ENCODE assay signal across 20 cellular contexts in genomic region chr16:57355898-57356414, GRCh38. TPM values are rescaled to one million over a fixed set of nuclear protein-coding genes. Genes with fewer than 3 reads are reported as not detected.
DNase-seq lines count a peak whose midpoint lies in the region; ATAC-seq, FAIRE-seq and TF ChIP-seq lines count a peak whose summit lies in the region.
"Had no signal": no experiment of that assay in that cellular context is flagged by ENCODE, and none has a peak within 500 bp of the region (broad histone marks: within the 10 kb centered on the region; RNA-seq: fewer than 3 reads in every experiment).

No MANE protein-coding gene starts in this region.

- H3K4me2 ChIP-seq in GM12878 (ENCODE audit: control insufficient read depth, insufficient read depth): no peak overlapping the region
- H3K4me2 ChIP-seq: GM23338 had no signal

- POLR2A ChIA-PET in GM12878 (lab: Charles Lee): interaction anchor here (1.1 to 1.6 kb wide), 3 partner anchors 22 to 57 kb away, joined by 3 to 5 read pairs (median 5); no protein-coding TSS in a partner anchor

- CTCF ChIA-PET in activated CD8-positive, alpha-beta memory T cell treated with anti-CD3 and anti-CD28 coated beads, Interleukin-2, amount 10 ng/mL, durations not matched to agents 7 days and 5 days (lab: Charles Lee): interaction anchor here (0.6 kb wide), 1 partner anchor 70 kb away, joined by 3 read pairs; no protein-coding TSS in a partner anchor
- CTCF ChIA-PET in GM12878 (lab: Yijun Ruan, JAX): interaction anchor here (1.0 to 1.3 kb wide), 2 partner anchors 15 to 63 kb away, joined by 3 to 4 read pairs; no protein-coding TSS in a partner anchor

- no peak for ATAC-seq in activated CD8-positive, alpha-beta memory T cell treated with anti-CD3 and anti-CD28 coated beads, Interleukin-2, amount 10 ng/mL, durations not matched to agents 7 days and 5 days
- ATAC-seq in GM12878: no peak
- no peak for ATAC-seq in left lobe of liver
- no peak for ATAC-seq in GM21786 (IDR thresholded peaks at IDR 0.05; ENCODE audit: unreplicated experiment)
- ATAC-seq: CD8-positive, alpha-beta T cell; GM23338 had no signal

- BruUV-seq in GM12878 (replicated peaks; lab: Mats Ljungman, UMichigan): no TSS peak

- intact Hi-C loops in GM12878 (cut with micrococcal nuclease; ENCODE audit: unreplicated experiment) (loop anchor here (5.0 kb wide), 1 partner anchor 54 kb away; no protein-coding TSS in a partner anchor), posterior vena cava (cut with DNase I) (no loop called here)

- TF ChIP-seq EP300 in GM12878 (IDR thresholded peaks at IDR 0.05; ENCODE audit: borderline replicate concordance in 1 of 2, control insufficient read depth in 1 of 2, low read depth in 2 of 2, low read length in 2 of 2): no peak

- H3K9ac ChIP-seq in GM12878 (ENCODE audit: control insufficient read depth, insufficient read depth, low read length): no peak overlapping the region

- peaks cover 9% of the 10 kb centered on the region for H3K4me1 Mint-ChIP-seq in activated CD8-positive, alpha-beta memory T cell treated with anti-CD3 and anti-CD28 coated beads, Interleukin-2, amount 10 ng/mL, durations not matched to agents 7 days and 5 days

- peak; percentile 38 for DNase-seq in activated CD8-positive, alpha-beta memory T cell treated with anti-CD3 and anti-CD28 coated beads, Interleukin-2, amount 50 U/mL, for 48 hours
- no peak for DNase-seq in activated CD8-positive, alpha-beta memory T cell treated with anti-CD3 and anti-CD28 coated beads, Interleukin-2, amount 10 ng/mL, durations not matched to agents 7 days and 5 days
- DNase-seq in GM12878 (ENCODE audit: low read depth, low spot score) (no peak), left lobe of liver (ENCODE audit: low spot score) (peak; percentile 19), posterior vena cava (ENCODE audit: low spot score) (peak; percentile 7), H7 (no peak)
- no peak for DNase-seq in stimulated activated CD8-positive, alpha-beta memory T cell treated with anti-CD3 and anti-CD28 coated beads, Interleukin-4, amount 100 ng/mL, for 48 hours
- DNase-seq: CD8-positive, alpha-beta T cell; COR-L47; DMS153; GDM1; H9 had no signal

- TF ChIP-seq RAD21 in GM12878 (IDR thresholded peaks at IDR 0.05; ENCODE audit: insufficient read depth, low read depth, low read length): no peak

- peaks cover 22% of the 10 kb centered on the region for H3K27me3 Mint-ChIP-seq in activated CD8-positive, alpha-beta memory T cell treated with anti-CD3 and anti-CD28 coated beads, Interleukin-2, amount 10 ng/mL, durations not matched to agents 7 days and 5 days

- H3K36me3 ChIP-seq in GM12878 (ENCODE audit: control insufficient read depth in 2 of 2, insufficient read depth in 2 of 2, low read length in 1 of 2): no peaks in the 10 kb centered on the region
- no peaks in the 10 kb centered on the region for H3K36me3 ChIP-seq in H7 (replicated peaks; ENCODE audit: control insufficient read depth, insufficient read depth, low read length)

- H3K4me3 Mint-ChIP-seq in activated CD8-positive, alpha-beta memory T cell treated with anti-CD3 and anti-CD28 coated beads, Interleukin-2, amount 10 ng/mL, durations not matched to agents 7 days and 5 days: no peak overlapping the region
- H3K4me3 Mint-ChIP-seq: CD8-positive, alpha-beta T cell; GM23338; H9 had no signal

- H3K9me3 ChIP-seq in GM12878 (replicated peaks; ENCODE audit: control insufficient read depth, insufficient read depth, low read length): no peaks in the 10 kb centered on the region

- WGBS in GM12878 (ENCODE audit: insufficient coverage, insufficient replicate concordance, low lambda C conversion rate, missing lambda C conversion rate): 71% methylated on average over 5 of the region's 5 CpGs

- H3K4me3 ChIP-seq in GM12878 (no peak overlapping the region), H7 (ENCODE audit: insufficient read depth, low read depth, low read length) (no peak overlapping the region)
- H3K4me3 ChIP-seq: GM23338 had no signal

- RAD21 ChIA-PET in GM12878 (lab: Charles Lee; ENCODE audit: unreplicated experiment): interaction anchor here (0.6 to 3.4 kb wide), 3 partner anchors 16 to 61 kb away, joined by 3 to 14 read pairs (median 3); no protein-coding TSS in a partner anchor

- no peak overlapping the region for H3K27ac Mint-ChIP-seq in activated CD8-positive, alpha-beta memory T cell treated with anti-CD3 and anti-CD28 coated beads, Interleukin-2, amount 10 ng/mL, durations not matched to agents 7 days and 5 days
- H3K27ac Mint-ChIP-seq: CD8-positive, alpha-beta T cell; GM23338; H9 had no signal

- no peaks in the 10 kb centered on the region for H3K36me3 Mint-ChIP-seq in activated CD8-positive, alpha-beta memory T cell treated with anti-CD3 and anti-CD28 coated beads, Interleukin-2, amount 10 ng/mL, durations not matched to agents 7 days and 5 days
- H3K36me3 Mint-ChIP-seq: CD14-positive monocyte; CD8-positive, alpha-beta T cell had no signal

- H4K20me1 ChIP-seq in GM12878 (ENCODE audit: control insufficient read depth, insufficient read depth): no peaks in the 10 kb centered on the region

- SMC1A ChIA-PET in GM12878 (lab: Charles Lee; ENCODE audit: uncharacterized antibody, unreplicated experiment): interaction anchor here (0.9 to 1.4 kb wide), 3 partner anchors 13 to 16 kb away, joined by 3 to 4 read pairs (median 3); no protein-coding TSS in a partner anchor

- no peak for TF ChIP-seq POLR2A in GM12878 (IDR thresholded peaks at IDR 0.05; ENCODE audit: low read depth, low read length)

- no peaks in the 10 kb centered on the region for H3K9me3 Mint-ChIP-seq in activated CD8-positive, alpha-beta memory T cell treated with anti-CD3 and anti-CD28 coated beads, Interleukin-2, amount 10 ng/mL, durations not matched to agents 7 days and 5 days (ENCODE audit: low read depth)
- H3K9me3 Mint-ChIP-seq: CD14-positive monocyte; CD8-positive, alpha-beta T cell; GM23338; H9 had no signal

- H3K27me3 ChIP-seq in GM12878 (replicated peaks in 1 of 2; ENCODE audit: control insufficient read depth in 2 of 2, insufficient read depth in 2 of 2, low read length in 1 of 2) (no peaks in the 10 kb centered on the region), H7 (ENCODE audit: control insufficient read depth, insufficient read depth, low read length) (no peaks in the 10 kb centered on the region)

- H3K79me2 ChIP-seq in GM12878 (ENCODE audit: control insufficient read depth, insufficient read depth, low read length): no peaks in the 10 kb centered on the region

- H3K4me1 ChIP-seq in GM12878 (ENCODE audit: control insufficient read depth, insufficient read depth, low read length): peaks cover 31% of the 10 kb centered on the region

- no peak overlapping the region for H3K27ac ChIP-seq in GM12878 (ENCODE audit: control insufficient read depth, insufficient read depth)
- H3K27ac ChIP-seq: 22Rv1 had no signal

- no peak overlapping the region for H2AFZ ChIP-seq in GM12878 (ENCODE audit: control insufficient read depth, low read depth, low read length)
- H2AFZ ChIP-seq: GM23338 had no signal

- TF ChIP-seq CTCF in GM12878 (IDR thresholded peaks at IDR 0.05 in 2 of 3, conservative IDR thresholded peaks at IDR 0.05 in 1 of 3; ENCODE audit: control insufficient read depth in 2 of 3, extremely low read depth in 1 of 3, insufficient read depth in 1 of 3, low read depth in 3 of 3, low read length in 3 of 3): no peak

- no peak for FAIRE-seq in GM12878 (lab: Jason Lieb, UNC)
- FAIRE-seq: D721Med had no signal

- in situ Hi-C loops in GM12878 (cut with MboI): no loop called here

RNA-seq across cellular contexts. Expression of gene CCL22, which starts 2.6 kb away (rescaled TPM):
- 10 to 100 TPM in 1 of 2 experiments, not detected in 1; 10.0 TPM for total RNA-seq in activated CD8-positive, alpha-beta memory T cell treated with anti-CD3 and anti-CD28 coated beads, Interleukin-2, amount 10 ng/mL, durations not matched to agents 7 days and 5 days
- 217 and 243 TPM in 2 replicates for total RNA-seq in GM12878 (2013; cell fraction: nucleolus; rRNA removed)
- total RNA-seq in GM12878 (2014; rRNA removed) (114 and 118 TPM in 2 replicates), GM12878 (2014; rRNA removed; fragmentation: Illumina TruSeq; extraction: Trizol) (132 and 137 TPM in 2 replicates), GM12878 (2021) (704 and 775 TPM in 2 replicates), left lobe of liver (0.40 TPM), posterior vena cava (under 1 TPM; 0.19 to 0.46 TPM)
- 191 TPM for polyA plus RNA-seq in GM12878 (2011; ENCODE audit: low read depth)
- polyA plus RNA-seq in GM12878 (2011; rRNA removed) (14.5 and 38.0 TPM in 2 replicates), GM12878 (2014; fragmentation: Illumina TruSeq; extraction: Trizol) (508 and 540 TPM in 2 replicates), GM12878 (2014; fragmentation: Nextera tagmentation; extraction: Ambion mirVana) (100 to 1,000 TPM; 581 to 591 TPM), GM12878 (2014; rRNA removed) (221 and 240 TPM in 2 replicates), GM12878 (2016; fragmentation: Nextera tagmentation; extraction: Ambion mirVana) (100 to 1,000 TPM; 347 to 350 TPM)
- 34.6 and 58.9 TPM in 2 replicates for polyA plus RNA-seq in GM12878 (2011; cell fraction: cytosol; rRNA removed)
- 20.6 TPM in 2 replicates for polyA plus RNA-seq in GM12878 (2011; cell fraction: nucleus; rRNA removed)
- polyA plus RNA-seq in GM12878 (2012): 240 and 288 TPM in 2 replicates
- 35.3 and 36.7 TPM in 2 replicates for polyA minus RNA-seq in GM12878 (2011; rRNA and poly(A)+ RNA removed)
- 35.0 and 39.2 TPM in 2 replicates for polyA minus RNA-seq in GM12878 (2011; cell fraction: cytosol; rRNA and poly(A)+ RNA removed)
- 4.6 and 6.1 TPM in 2 replicates for polyA minus RNA-seq in GM12878 (2011; cell fraction: nucleus; rRNA and poly(A)+ RNA removed)
- not detected in 2 replicates for total RNA-seq in H7 (2014; rRNA removed; shearing (Covaris generic))
- total RNA-seq: A673; CD8-positive, alpha-beta T cell; GM23338; H9; HT-29 had no signal
- polyA plus RNA-seq: BJ had no signal

RNA-seq across cellular contexts. Expression of gene CX3CL1, which starts 16.3 kb away (rescaled TPM):
- total RNA-seq in activated CD8-positive, alpha-beta memory T cell treated with anti-CD3 and anti-CD28 coated beads, Interleukin-2, amount 10 ng/mL, durations not matched to agents 7 days and 5 days: not detected
- 17.2 and 19.8 TPM in 2 replicates for total RNA-seq in GM12878 (2013; cell fraction: nucleolus; rRNA removed)
- total RNA-seq in GM12878 (2014; rRNA removed) (0.68 and 1.1 TPM in 2 replicates), GM12878 (2014; rRNA removed; fragmentation: Illumina TruSeq; extraction: Trizol) (0.31 and 0.41 TPM in 2 replicates), GM12878 (2021) (0.77 and 1.2 TPM in 2 replicates), left lobe of liver (13.8 TPM), posterior vena cava (10 to 100 TPM; 36.2 to 45.2 TPM)
- polyA plus RNA-seq in GM12878 (2011; ENCODE audit: low read depth): 0.16 TPM
- polyA plus RNA-seq in GM12878 (2011; rRNA removed) (0.59 and 1.2 TPM in 2 replicates), GM12878 (2014; fragmentation: Illumina TruSeq; extraction: Trizol) (0.48 and 0.60 TPM in 2 replicates), GM12878 (2014; fragmentation: Nextera tagmentation; extraction: Ambion mirVana) (under 1 TPM; 0.03 to 0.05 TPM), GM12878 (2014; rRNA removed) (0.63 and 1.2 TPM in 2 replicates), GM12878 (2016; fragmentation: Nextera tagmentation; extraction: Ambion mirVana) (under 1 TPM; 0.16 to 0.18 TPM)
- polyA plus RNA-seq in GM12878 (2011; cell fraction: cytosol; rRNA removed): 1.5 and 1.9 TPM in 2 replicates
- polyA plus RNA-seq in GM12878 (2011; cell fraction: nucleus; rRNA removed): 2.1 and 2.6 TPM in 2 replicates
- polyA plus RNA-seq in GM12878 (2012): 0.16 and 0.38 TPM in 2 replicates
- polyA minus RNA-seq in GM12878 (2011; rRNA and poly(A)+ RNA removed): 1.4 and 2.1 TPM in 2 replicates
- polyA minus RNA-seq in GM12878 (2011; cell fraction: cytosol; rRNA and poly(A)+ RNA removed): 0.40 and 0.94 TPM in 2 replicates
- 0.60 and 0.77 TPM in 2 replicates for polyA minus RNA-seq in GM12878 (2011; cell fraction: nucleus; rRNA and poly(A)+ RNA removed)
- total RNA-seq in H7 (2014; rRNA removed; shearing (Covaris generic)): 0.67 and 2.1 TPM in 2 replicates
- total RNA-seq: A673; CD8-positive, alpha-beta T cell had no signal
- polyA plus RNA-seq: CD14-positive monocyte had no signal

RNA-seq across cellular contexts. Expression of gene CCL17, which starts 48.6 kb away (rescaled TPM):
- total RNA-seq in activated CD8-positive, alpha-beta memory T cell treated with anti-CD3 and anti-CD28 coated beads, Interleukin-2, amount 10 ng/mL, durations not matched to agents 7 days and 5 days: under 1 TPM in 1 of 2 experiments, not detected in 1; 0.59 TPM
- not detected in 2 replicates for total RNA-seq in GM12878 (2013; cell fraction: nucleolus; rRNA removed)
- total RNA-seq in GM12878 (2014; rRNA removed) (66.1 and 72.0 TPM in 2 replicates), GM12878 (2014; rRNA removed; fragmentation: Illumina TruSeq; extraction: Trizol) (54.8 and 54.9 TPM in 2 replicates), GM12878 (2021) (33.1 and 39.5 TPM in 2 replicates), left lobe of liver (not detected), posterior vena cava (not detected)
- polyA plus RNA-seq in GM12878 (2011; ENCODE audit: low read depth): 5.6 TPM
- polyA plus RNA-seq in GM12878 (2011; rRNA removed) (0.92 and 1.2 TPM in 2 replicates), GM12878 (2014; fragmentation: Illumina TruSeq; extraction: Trizol) (26.2 and 55.9 TPM in 2 replicates), GM12878 (2014; fragmentation: Nextera tagmentation; extraction: Ambion mirVana) (10 to 100 TPM; 26.4 to 31.2 TPM), GM12878 (2014; rRNA removed) (84.9 and 107 TPM in 2 replicates), GM12878 (2016; fragmentation: Nextera tagmentation; extraction: Ambion mirVana) (10 to 100 TPM; 28.3 to 35.2 TPM)
- 2.1 and 2.4 TPM in 2 replicates for polyA plus RNA-seq in GM12878 (2011; cell fraction: cytosol; rRNA removed)
- 0.59 and 1.1 TPM in 2 replicates for polyA plus RNA-seq in GM12878 (2011; cell fraction: nucleus; rRNA removed)
- 7.4 and 18.5 TPM in 2 replicates for polyA plus RNA-seq in GM12878 (2012)
- polyA minus RNA-seq in GM12878 (2011; rRNA and poly(A)+ RNA removed): not detected in 2 replicates
- not detected in 2 replicates for polyA minus RNA-seq in GM12878 (2011; cell fraction: cytosol; rRNA and poly(A)+ RNA removed)
- not detected in 2 replicates for polyA minus RNA-seq in GM12878 (2011; cell fraction: nucleus; rRNA and poly(A)+ RNA removed)
- not detected in 2 replicates for total RNA-seq in H7 (2014; rRNA removed; shearing (Covaris generic))
- total RNA-seq: A673; CD8-positive, alpha-beta T cell; GM23338; H9; HT-29 had no signal
- polyA plus RNA-seq: BJ, CD14-positive monocyte, GM23338 had no signal

Comparison
In these comparisons a context has a peak if more than half of its experiments do, and no peak if none do; other contexts are left out.
1. DNase-seq: peak in activated CD8-positive, alpha-beta memory T cell treated with anti-CD3 and anti-CD28 coated beads, Interleukin-2, amount 50 U/mL, for 48 hours (single experiment), left lobe of liver (single experiment) and posterior vena cava (single experiment); none in activated CD8-positive, alpha-beta memory T cell treated with anti-CD3 and anti-CD28 coated beads, Interleukin-2, amount 10 ng/mL, durations not matched to agents 7 days and 5 days (single experiment), GM12878 (single experiment), stimulated activated CD8-positive, alpha-beta memory T cell treated with anti-CD3 and anti-CD28 coated beads, Interleukin-4, amount 100 ng/mL, for 48 hours (single experiment) and H7 (single experiment).
2. RNA of gene CCL22, which starts 2.6 kb away (total RNA-seq): 114 to 775 TPM in GM12878; 10.0 TPM in activated CD8-positive, alpha-beta memory T cell treated with anti-CD3 and anti-CD28 coated beads, Interleukin-2, amount 10 ng/mL, durations not matched to agents 7 days and 5 days, 0.19 to 0.46 TPM in posterior vena cava, 0.40 TPM in left lobe of liver (single experiment) and not detected in H7; every median in the first group is over 10 times any median in the second.